In the genomic region with DNA sequence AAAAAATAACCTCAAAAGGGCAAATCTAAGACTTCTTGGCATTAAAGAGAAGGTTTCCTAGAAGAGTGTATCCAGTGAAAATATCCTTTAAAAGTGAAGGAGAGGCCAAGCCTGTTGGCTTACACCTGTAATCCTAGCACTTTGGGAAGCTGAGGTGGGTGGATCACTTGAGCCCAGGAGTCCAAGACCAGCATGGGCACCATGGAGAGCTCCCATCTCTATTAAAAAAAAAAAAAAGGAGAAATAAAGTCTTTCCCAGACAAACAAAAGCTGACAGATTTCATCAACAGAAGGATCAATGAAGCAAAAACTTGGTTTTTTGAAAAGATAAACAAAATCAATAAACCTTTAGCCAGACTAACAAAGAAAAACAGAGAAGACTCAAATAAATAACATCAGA, we compare ENCODE assay signal across 29 cellular contexts.
"Had no signal": no experiment of that assay in that cellular context is flagged by ENCODE, and none has a peak within 500 bp of the region (broad histone marks: within the 10 kb centered on the region; RNA-seq: fewer than 3 reads in every experiment).

No MANE protein-coding gene starts in this region.

- H3K27me3 ChIP-seq: ascending aorta, breast epithelium, cardiac muscle cell, colonic mucosa, esophagus squamous epithelium had no signal

- H3K4me3 Mint-ChIP-seq: activated B cell treated with CpG ODN at 0.5 μM for 24 hours; activated CD4-positive, alpha-beta memory T cell treated with anti-CD3 and anti-CD28 coated beads, Interleukin-2, amount 10 ng/mL, durations not matched to agents 7 days and 5 days; activated CD4-positive, alpha-beta T cell treated with anti-CD3 and anti-CD28 coated beads, Interleukin-2, amount 10 ng/mL, durations not matched to agents 24 days and 14 days; activated naive CD4-positive, alpha-beta T cell treated with anti-CD3 and anti-CD28 coated beads, Interleukin-2, amount 10 ng/mL, durations not matched to agents 7 days and 5 days; activated naive CD8-positive, alpha-beta T cell treated with anti-CD3 and anti-CD28 coated beads, Interleukin-2, amount 10 ng/mL, durations not matched to agents 7 days and 5 days; activated T-cell treated with anti-CD3 and anti-CD28 coated beads, Interleukin-2, amount 50 U/mL, for 24 hours; activated T-cell treated with anti-CD3 and anti-CD28 coated beads, Interleukin-2, amount 50 U/mL, for 72 hours; brain; T-helper 17 cell; T-helper 2 cell treated with Interferon-gamma antibody and Interleukin-4, amounts not matched to agents 5 μg/mL and 100 μg/mL, for 36 hours had no signal

- H3K36me3 ChIP-seq: ascending aorta, breast epithelium, cardiac muscle cell, colonic mucosa, esophagus squamous epithelium, WERI-Rb-1 had no signal

- H3K36me3 Mint-ChIP-seq: activated naive CD4-positive, alpha-beta T cell treated with anti-CD3 and anti-CD28 coated beads, Interleukin-2, amount 10 ng/mL, durations not matched to agents 7 days and 5 days; activated naive CD8-positive, alpha-beta T cell treated with anti-CD3 and anti-CD28 coated beads, Interleukin-2, amount 10 ng/mL, durations not matched to agents 7 days and 5 days; brain had no signal

- H3K4me1 Mint-ChIP-seq: activated B cell treated with CpG ODN at 0.5 μM for 24 hours; activated CD4-positive, alpha-beta memory T cell treated with anti-CD3 and anti-CD28 coated beads, Interleukin-2, amount 10 ng/mL, durations not matched to agents 7 days and 5 days; activated CD4-positive, alpha-beta T cell treated with anti-CD3 and anti-CD28 coated beads, Interleukin-2, amount 10 ng/mL, durations not matched to agents 24 days and 14 days; activated naive CD4-positive, alpha-beta T cell treated with anti-CD3 and anti-CD28 coated beads, Interleukin-2, amount 10 ng/mL, durations not matched to agents 7 days and 5 days; brain; T-helper 17 cell had no signal

- DNase-seq: activated B cell treated with CpG ODN at 0.5 μM for 24 hours; activated CD4-positive, alpha-beta memory T cell treated with anti-CD3 and anti-CD28 coated beads, Interleukin-2, amount 10 ng/mL, durations not matched to agents 7 days and 5 days; activated CD4-positive, alpha-beta T cell treated with anti-CD3 and anti-CD28 coated beads, Interleukin-2, amount 10 ng/mL, durations not matched to agents 24 days and 14 days; activated CD4-positive, alpha-beta T cell treated with anti-CD3 and anti-CD28 coated beads, Interleukin-2, amount 50 U/mL, for 4 hours; activated CD8-positive, alpha-beta memory T cell treated with anti-CD3 and anti-CD28 coated beads, Interleukin-2, amount 50 U/mL, for 48 hours; activated gamma-delta T cell; activated naive CD4-positive, alpha-beta T cell; activated naive CD4-positive, alpha-beta T cell treated with anti-CD3 and anti-CD28 coated beads, Interleukin-2, amount 10 ng/mL, durations not matched to agents 7 days and 5 days; activated naive CD8-positive, alpha-beta T cell treated with anti-CD3 and anti-CD28 coated beads, Interleukin-2, amount 10 ng/mL, durations not matched to agents 7 days and 5 days; activated T-cell treated with anti-CD3 and anti-CD28 coated beads for 4 hours; activated T-cell treated with anti-CD3 and anti-CD28 coated beads, Interleukin-2, amount 50 U/mL, for 24 hours; activated T-cell treated with anti-CD3 and anti-CD28 coated beads, Interleukin-2, amount 50 U/mL, for 72 hours; central memory CD4-positive, alpha-beta T cell; cerebellar nuclear complex; colonic mucosa; effector CD8-positive, alpha-beta T cell; esophagus squamous epithelium; head of caudate nucleus; T-helper 17 cell; T1000; WERI-Rb-1 had no signal

- H3K9me3 Mint-ChIP-seq: activated CD4-positive, alpha-beta memory T cell treated with anti-CD3 and anti-CD28 coated beads, Interleukin-2, amount 10 ng/mL, durations not matched to agents 7 days and 5 days; activated naive CD4-positive, alpha-beta T cell treated with anti-CD3 and anti-CD28 coated beads, Interleukin-2, amount 10 ng/mL, durations not matched to agents 7 days and 5 days; T-helper 2 cell treated with Interferon-gamma antibody and Interleukin-4, amounts not matched to agents 5 μg/mL and 100 μg/mL, for 36 hours had no signal

- ATAC-seq: activated CD4-positive, CD25-positive, alpha-beta regulatory T cell treated with anti-CD3 and anti-CD28 coated beads, Interleukin-2, amount 50 U/mL, for 24 hours; activated naive CD4-positive, alpha-beta T cell treated with anti-CD3 and anti-CD28 coated beads, Interleukin-2, amount 50 U/mL, for 72 hours; activated T-cell treated with anti-CD3 and anti-CD28 coated beads, Interleukin-2, amount 50 U/mL, for 72 hours; T-helper 17 cell had no signal

- H3K27ac ChIP-seq: ascending aorta, breast epithelium, cardiac muscle cell, colonic mucosa, epithelial cell of prostate, esophagus squamous epithelium, WERI-Rb-1 had no signal

- H3K27me3 Mint-ChIP-seq: activated naive CD8-positive, alpha-beta T cell treated with anti-CD3 and anti-CD28 coated beads, Interleukin-2, amount 10 ng/mL, durations not matched to agents 7 days and 5 days; activated T-cell treated with anti-CD3 and anti-CD28 coated beads, Interleukin-2, amount 50 U/mL, for 24 hours; T-helper 17 cell had no signal

- H3K9me3 ChIP-seq: ascending aorta, colonic mucosa, esophagus squamous epithelium had no signal

- H3K27ac Mint-ChIP-seq: activated B cell treated with CpG ODN at 0.5 μM for 24 hours; activated CD4-positive, alpha-beta memory T cell treated with anti-CD3 and anti-CD28 coated beads, Interleukin-2, amount 10 ng/mL, durations not matched to agents 7 days and 5 days; activated CD4-positive, alpha-beta T cell treated with anti-CD3 and anti-CD28 coated beads, Interleukin-2, amount 10 ng/mL, durations not matched to agents 24 days and 14 days; activated naive CD4-positive, alpha-beta T cell treated with anti-CD3 and anti-CD28 coated beads, Interleukin-2, amount 10 ng/mL, durations not matched to agents 7 days and 5 days; activated naive CD4-positive, alpha-beta T cell treated with anti-CD3 and anti-CD28 coated beads, Interleukin-2, amount 50 U/mL, for 72 hours; activated naive CD8-positive, alpha-beta T cell treated with anti-CD3 and anti-CD28 coated beads, Interleukin-2, amount 10 ng/mL, durations not matched to agents 7 days and 5 days; activated T-cell treated with anti-CD3 and anti-CD28 coated beads, Interleukin-2, amount 50 U/mL, for 24 hours; activated T-cell treated with anti-CD3 and anti-CD28 coated beads, Interleukin-2, amount 50 U/mL, for 72 hours; brain; T-helper 17 cell; T-helper 2 cell treated with Interferon-gamma antibody and Interleukin-4, amounts not matched to agents 5 μg/mL and 100 μg/mL, for 36 hours had no signal

- H3K4me3 ChIP-seq: ascending aorta, breast epithelium, cardiac muscle cell, colonic mucosa, esophagus squamous epithelium had no signal

- H3K4me1 ChIP-seq: ascending aorta, breast epithelium, colonic mucosa, esophagus squamous epithelium had no signal
